ENCODE assay signal across 1 cellular context in the genomic region with DNA sequence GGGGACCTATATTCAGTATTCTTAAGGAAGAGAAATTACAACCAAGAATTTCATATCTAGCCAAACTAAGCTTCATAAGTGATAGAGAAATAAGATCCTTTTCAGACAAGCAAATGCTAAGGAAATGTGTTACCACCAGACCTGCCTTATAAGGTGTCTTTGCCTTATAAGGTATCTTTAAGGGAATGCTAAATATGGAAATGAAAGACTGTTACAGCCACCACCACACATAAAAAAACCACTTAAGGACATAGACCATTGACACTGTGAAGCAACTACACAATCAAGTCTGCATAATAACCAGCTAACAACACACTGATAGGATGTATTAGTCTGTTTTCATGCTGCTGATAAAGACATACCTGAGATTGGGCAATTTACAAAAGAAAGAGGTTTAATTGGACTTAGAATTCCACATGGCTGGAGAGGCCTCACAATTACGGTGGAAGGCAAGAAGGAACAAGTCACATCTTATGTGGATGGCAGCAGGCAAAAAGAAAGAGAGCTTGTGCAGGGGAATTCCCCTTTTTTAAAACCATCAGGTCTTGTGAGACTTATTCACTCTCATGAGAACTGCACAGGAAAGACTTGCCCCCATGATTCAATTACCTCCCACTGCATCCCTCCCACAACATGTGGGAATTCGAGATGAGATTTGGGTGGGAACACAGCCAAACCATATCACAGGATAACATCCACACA.
TF ChIP-seq lines count a peak whose summit lies in the region.

No MANE protein-coding gene starts in this region.

TF ChIP-seq in WTC11, 78 proteins besides CTCF, POLR2A, EP300 and RAD21 (continued from another document):
- TF ChIP-seq IRF1 (CRISPR knock-in tag; IDR thresholded peaks at IDR 0.05) (no peak), CREB1 (CRISPR knock-in tag; IDR thresholded peaks at IDR 0.05) (no peak), ARID4B (CRISPR knock-in tag; IDR thresholded peaks at IDR 0.05; ENCODE audit: borderline replicate concordance) (no peak), HMGA2 (CRISPR knock-in tag; IDR thresholded peaks at IDR 0.05) (no peak), USF2 (CRISPR knock-in tag; IDR thresholded peaks at IDR 0.05) (no peak), FOXP4 (CRISPR knock-in tag; IDR thresholded peaks at IDR 0.05) (no peak), ZNF416 (CRISPR knock-in tag; IDR thresholded peaks at IDR 0.05) (no peak), ATF3 (CRISPR knock-in tag; conservative IDR thresholded peaks at IDR 0.05) (no peak), ZNF671 (CRISPR knock-in tag; IDR thresholded peaks at IDR 0.05) (no peak), IRF2 (CRISPR knock-in tag; IDR thresholded peaks at IDR 0.05; ENCODE audit: borderline replicate concordance, low read depth) (no peak), KAT7 (CRISPR knock-in tag; IDR thresholded peaks at IDR 0.05; ENCODE audit: borderline replicate concordance) (no peak), ATF1 (CRISPR knock-in tag; IDR thresholded peaks at IDR 0.05) (no peak), STAT6 (CRISPR knock-in tag; conservative IDR thresholded peaks at IDR 0.05; ENCODE audit: low read depth) (no peak), ERG (CRISPR knock-in tag; IDR thresholded peaks at IDR 0.05) (no peak)
- TF ChIP-seq, protein P1, sequence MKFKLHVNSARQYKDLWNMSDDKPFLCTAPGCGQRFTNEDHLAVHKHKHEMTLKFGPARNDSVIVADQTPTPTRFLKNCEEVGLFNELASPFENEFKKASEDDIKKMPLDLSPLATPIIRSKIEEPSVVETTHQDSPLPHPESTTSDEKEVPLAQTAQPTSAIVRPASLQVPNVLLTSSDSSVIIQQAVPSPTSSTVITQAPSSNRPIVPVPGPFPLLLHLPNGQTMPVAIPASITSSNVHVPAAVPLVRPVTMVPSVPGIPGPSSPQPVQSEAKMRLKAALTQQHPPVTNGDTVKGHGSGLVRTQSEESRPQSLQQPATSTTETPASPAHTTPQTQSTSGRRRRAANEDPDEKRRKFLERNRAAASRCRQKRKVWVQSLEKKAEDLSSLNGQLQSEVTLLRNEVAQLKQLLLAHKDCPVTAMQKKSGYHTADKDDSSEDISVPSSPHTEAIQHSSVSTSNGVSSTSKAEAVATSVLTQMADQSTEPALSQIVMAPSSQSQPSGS (CRISPR knock-in tag; IDR thresholded peaks at IDR 0.05; ENCODE audit: borderline replicate concordance, low read depth): no peak
TF ChIP-seq in WTC11: peak in this region for 0.
